1 cellular context compared by ENCODE assay signal in the genomic region with DNA sequence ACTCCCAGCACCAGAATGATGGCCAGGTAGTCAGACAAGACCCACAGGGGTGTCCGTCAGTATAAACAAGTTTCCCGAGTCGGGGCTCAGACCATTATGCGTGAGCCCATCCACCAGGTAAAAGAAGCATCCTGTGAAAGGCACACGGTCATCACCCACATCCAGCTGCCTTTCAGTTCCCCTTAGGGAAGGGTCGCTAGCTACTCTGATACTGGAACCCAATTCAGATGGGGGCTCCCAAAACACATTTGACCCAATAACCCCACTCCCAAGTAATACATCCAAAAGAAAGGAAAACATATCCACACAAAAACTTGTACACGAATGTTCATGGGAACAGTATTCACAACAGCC.
A peak's percentile ranks its signal among the peaks of the same experiment; 100 is the strongest.
TF ChIP-seq lines count a peak whose summit lies in the region.

No MANE protein-coding gene starts in this region.

TF ChIP-seq in HepG2, 621 proteins besides CTCF, POLR2A, EP300 and RAD21:
- TF ChIP-seq, protein P1, sequence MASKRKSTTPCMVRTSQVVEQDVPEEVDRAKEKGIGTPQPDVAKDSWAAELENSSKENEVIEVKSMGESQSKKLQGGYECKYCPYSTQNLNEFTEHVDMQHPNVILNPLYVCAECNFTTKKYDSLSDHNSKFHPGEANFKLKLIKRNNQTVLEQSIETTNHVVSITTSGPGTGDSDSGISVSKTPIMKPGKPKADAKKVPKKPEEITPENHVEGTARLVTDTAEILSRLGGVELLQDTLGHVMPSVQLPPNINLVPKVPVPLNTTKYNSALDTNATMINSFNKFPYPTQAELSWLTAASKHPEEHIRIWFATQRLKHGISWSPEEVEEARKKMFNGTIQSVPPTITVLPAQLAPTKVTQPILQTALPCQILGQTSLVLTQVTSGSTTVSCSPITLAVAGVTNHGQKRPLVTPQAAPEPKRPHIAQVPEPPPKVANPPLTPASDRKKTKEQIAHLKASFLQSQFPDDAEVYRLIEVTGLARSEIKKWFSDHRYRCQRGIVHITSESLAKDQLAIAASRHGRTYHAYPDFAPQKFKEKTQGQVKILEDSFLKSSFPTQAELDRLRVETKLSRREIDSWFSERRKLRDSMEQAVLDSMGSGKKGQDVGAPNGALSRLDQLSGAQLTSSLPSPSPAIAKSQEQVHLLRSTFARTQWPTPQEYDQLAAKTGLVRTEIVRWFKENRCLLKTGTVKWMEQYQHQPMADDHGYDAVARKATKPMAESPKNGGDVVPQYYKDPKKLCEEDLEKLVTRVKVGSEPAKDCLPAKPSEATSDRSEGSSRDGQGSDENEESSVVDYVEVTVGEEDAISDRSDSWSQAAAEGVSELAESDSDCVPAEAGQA (IDR thresholded peaks at IDR 0.05; ENCODE audit: low read depth): no peak
- TF ChIP-seq, protein P1 (CRISPR knock-in tag; IDR thresholded peaks at IDR 0.05; ENCODE audit: borderline replicate concordance): no peak
- TF ChIP-seq STAG1 (CRISPR knock-in tag; IDR thresholded peaks at IDR 0.05) (no peak), ZSCAN12 (CRISPR knock-in tag; IDR thresholded peaks at IDR 0.05) (no peak), NCOR1 (IDR thresholded peaks at IDR 0.05; ENCODE audit: borderline replicate concordance, low read length) (0 out of 2 replicates have a peak, but pooled peaks have one; percentile 1), NR2F2 (IDR thresholded peaks at IDR 0.05; ENCODE audit: borderline replicate concordance, low read depth) (no peak), ZNF644 (CRISPR knock-in tag; IDR thresholded peaks at IDR 0.05; ENCODE audit: low read depth) (0 out of 2 replicates have a peak, but pooled peaks have one; percentile 22)
- TF ChIP-seq, protein P2, sequence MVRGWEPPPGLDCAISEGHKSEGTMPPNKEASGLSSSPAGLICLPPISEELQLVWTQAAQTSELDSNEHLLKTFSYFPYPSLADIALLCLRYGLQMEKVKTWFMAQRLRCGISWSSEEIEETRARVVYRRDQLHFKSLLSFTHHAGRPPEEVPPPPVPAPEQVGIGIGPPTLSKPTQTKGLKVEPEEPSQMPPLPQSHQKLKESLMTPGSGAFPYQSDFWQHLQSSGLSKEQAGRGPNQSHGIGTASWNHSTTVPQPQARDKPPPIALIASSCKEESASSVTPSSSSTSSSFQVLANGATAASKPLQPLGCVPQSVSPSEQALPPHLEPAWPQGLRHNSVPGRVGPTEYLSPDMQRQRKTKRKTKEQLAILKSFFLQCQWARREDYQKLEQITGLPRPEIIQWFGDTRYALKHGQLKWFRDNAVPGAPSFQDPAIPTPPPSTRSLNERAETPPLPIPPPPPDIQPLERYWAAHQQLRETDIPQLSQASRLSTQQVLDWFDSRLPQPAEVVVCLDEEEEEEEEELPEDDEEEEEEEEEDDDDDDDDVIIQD (CRISPR knock-in tag; IDR thresholded peaks at IDR 0.05; ENCODE audit: low read depth): 0 out of 2 replicates have a peak, but pooled peaks have one; percentile 34
